In genomic region chr18:12823892-12824291, GRCh38 we compare ENCODE assay signal across 16 cellular contexts.
DNase-seq lines count a peak whose midpoint lies in the region; ATAC-seq and TF ChIP-seq lines count a peak whose summit lies in the region.
"Had no signal": no experiment of that assay in that cellular context is flagged by ENCODE, and none has a peak within 500 bp of the region (broad histone marks: within the 10 kb centered on the region; RNA-seq: fewer than 3 reads in every experiment).

No MANE protein-coding gene starts in this region.

- no peak overlapping the region for H3K4me3 ChIP-seq in neural progenitor cell
- H3K4me3 ChIP-seq: BLaER1, HAP-1 had no signal

- H3K4me2 ChIP-seq in neural progenitor cell = no peak overlapping the region
- H3K4me2 ChIP-seq: BLaER1 had no signal

- no peaks in the 10 kb centered on the region for H3K27me3 Mint-ChIP-seq in activated CD8-positive, alpha-beta T cell treated with anti-CD3 and anti-CD28 coated beads for 36 hours
- H3K27me3 Mint-ChIP-seq in activated CD8-positive, alpha-beta T cell treated with anti-CD3 and anti-CD28 coated beads, Interleukin-2, amount 10 ng/mL, durations not matched to agents 7 days and 5 days (ENCODE audit: low read depth) = no peaks in the 10 kb centered on the region
- H3K27me3 Mint-ChIP-seq in stimulated activated naive CD8-positive, alpha-beta T cell treated with anti-CD3 and anti-CD28 coated beads, Interleukin-15, Interleukin-2, amounts not matched to agents 100 ng/mL and 50 ng/mL, for 24 hours = no peaks in the 10 kb centered on the region
- H3K27me3 Mint-ChIP-seq in activated T-helper 2 cell treated with anti-CD3 and anti-CD28 coated beads, Interferon-gamma antibody, Interleukin-2, Interleukin-4, amounts not matched to agents 10 μg/mL and 5 μg/mL and 100 μg/mL, durations not matched to agents 14 hours and 24 hours and 36 hours (ENCODE audit: low read depth) = no peaks in the 10 kb centered on the region
- no peaks in the 10 kb centered on the region for H3K27me3 Mint-ChIP-seq in neural progenitor cell (ENCODE audit: insufficient read depth, low read depth)
- H3K27me3 Mint-ChIP-seq: CD4-positive, alpha-beta memory T cell had no signal

- POLR2A ChIA-PET in activated CD8-positive, alpha-beta T cell treated with anti-CD3 and anti-CD28 coated beads for 36 hours (lab: Charles Lee) = interaction anchor here (1.5 kb wide), 1 partner anchor 15 kb away, joined by 3 read pairs; no protein-coding TSS in a partner anchor
- POLR2A ChIA-PET in activated CD8-positive, alpha-beta T cell treated with anti-CD3 and anti-CD28 coated beads, Interleukin-2, amount 10 ng/mL, durations not matched to agents 7 days and 5 days (lab: Charles Lee) = no interaction called here

- CTCF ChIA-PET in activated CD8-positive, alpha-beta T cell treated with anti-CD3 and anti-CD28 coated beads for 36 hours (lab: Charles Lee) = interaction anchor here (1.0 to 1.8 kb wide), 4 partner anchors 9 to 70 kb away, joined by 3 to 5 read pairs (median 4); no protein-coding TSS in a partner anchor
- CTCF ChIA-PET in activated CD8-positive, alpha-beta T cell treated with anti-CD3 and anti-CD28 coated beads, Interleukin-2, amount 10 ng/mL, durations not matched to agents 7 days and 5 days (lab: Charles Lee) = interaction anchor here (1.0 to 1.7 kb wide), 2 partner anchors 97 to 111 kb away, joined by 3 to 4 read pairs; no protein-coding TSS in a partner anchor

- no peak overlapping the region for H3K9ac ChIP-seq in neural progenitor cell
- H3K9ac ChIP-seq: BLaER1 had no signal

- no peak for TF ChIP-seq CTCF in activated CD8-positive, alpha-beta T cell treated with anti-CD3 and anti-CD28 coated beads for 36 hours (IDR thresholded peaks at IDR 0.05)
- no peak for TF ChIP-seq CTCF in neural progenitor cell (IDR thresholded peaks at IDR 0.05)

- peaks cover 5% of the 10 kb centered on the region for H3K9me3 Mint-ChIP-seq in activated CD8-positive, alpha-beta T cell treated with anti-CD3 and anti-CD28 coated beads for 36 hours
- peaks cover 12% of the 10 kb centered on the region for H3K9me3 Mint-ChIP-seq in activated CD8-positive, alpha-beta T cell treated with anti-CD3 and anti-CD28 coated beads, Interleukin-2, amount 10 ng/mL, durations not matched to agents 7 days and 5 days (ENCODE audit: insufficient read depth)
- H3K9me3 Mint-ChIP-seq in stimulated activated naive CD8-positive, alpha-beta T cell treated with anti-CD3 and anti-CD28 coated beads, Interleukin-15, Interleukin-2, amounts not matched to agents 100 ng/mL and 50 ng/mL, for 24 hours = peaks cover 5% of the 10 kb centered on the region
- H3K9me3 Mint-ChIP-seq in activated T-helper 2 cell treated with anti-CD3 and anti-CD28 coated beads, Interferon-gamma antibody, Interleukin-2, Interleukin-4, amounts not matched to agents 10 μg/mL and 5 μg/mL and 100 μg/mL, durations not matched to agents 14 hours and 24 hours and 36 hours = peaks cover 12% of the 10 kb centered on the region
- H3K9me3 Mint-ChIP-seq in neural progenitor cell = peaks cover 8% of the 10 kb centered on the region

- peaks cover 3% of the 10 kb centered on the region for H3K79me2 ChIP-seq in neural progenitor cell (ENCODE audit: low read depth)

- H3K9me3 ChIP-seq in neural progenitor cell (ENCODE audit: low read depth) = peaks cover 6% of the 10 kb centered on the region

- peaks cover 31% of the 10 kb centered on the region for H3K4me1 Mint-ChIP-seq in activated CD8-positive, alpha-beta T cell treated with anti-CD3 and anti-CD28 coated beads for 36 hours (ENCODE audit: low read depth)
- H3K4me1 Mint-ChIP-seq in activated CD8-positive, alpha-beta T cell treated with anti-CD3 and anti-CD28 coated beads, Interleukin-2, amount 10 ng/mL, durations not matched to agents 7 days and 5 days (ENCODE audit: low read depth) = peaks cover 25% of the 10 kb centered on the region
- H3K4me1 Mint-ChIP-seq in stimulated activated naive CD8-positive, alpha-beta T cell treated with anti-CD3 and anti-CD28 coated beads, Interleukin-15, Interleukin-2, amounts not matched to agents 100 ng/mL and 50 ng/mL, for 24 hours (ENCODE audit: low read depth) = peaks cover 34% of the 10 kb centered on the region
- H3K4me1 Mint-ChIP-seq in activated T-helper 2 cell treated with anti-CD3 and anti-CD28 coated beads, Interferon-gamma antibody, Interleukin-2, Interleukin-4, amounts not matched to agents 10 μg/mL and 5 μg/mL and 100 μg/mL, durations not matched to agents 14 hours and 24 hours and 36 hours (ENCODE audit: low read depth) = peaks cover 38% of the 10 kb centered on the region
- peaks cover 10% of the 10 kb centered on the region for H3K4me1 Mint-ChIP-seq in neural progenitor cell
- H3K4me1 Mint-ChIP-seq: CD14-positive monocyte had no signal

- peaks cover 11% of the 10 kb centered on the region for H3K36me3 ChIP-seq in neural progenitor cell

- no peak overlapping the region for H3K27ac ChIP-seq in neural progenitor cell
- H3K27ac ChIP-seq: 22Rv1, BLaER1 had no signal

- H3K27ac Mint-ChIP-seq in activated CD8-positive, alpha-beta T cell treated with anti-CD3 and anti-CD28 coated beads for 36 hours = peak overlapping the region; percentile 7
- no peak overlapping the region for H3K27ac Mint-ChIP-seq in activated CD8-positive, alpha-beta T cell treated with anti-CD3 and anti-CD28 coated beads, Interleukin-2, amount 10 ng/mL, durations not matched to agents 7 days and 5 days
- peak overlapping the region; percentile 56 for H3K27ac Mint-ChIP-seq in stimulated activated naive CD8-positive, alpha-beta T cell treated with anti-CD3 and anti-CD28 coated beads, Interleukin-15, Interleukin-2, amounts not matched to agents 100 ng/mL and 50 ng/mL, for 24 hours
- peak overlapping the region; percentile 38 for H3K27ac Mint-ChIP-seq in activated T-helper 2 cell treated with anti-CD3 and anti-CD28 coated beads, Interferon-gamma antibody, Interleukin-2, Interleukin-4, amounts not matched to agents 10 μg/mL and 5 μg/mL and 100 μg/mL, durations not matched to agents 14 hours and 24 hours and 36 hours
- no peak overlapping the region for H3K27ac Mint-ChIP-seq in neural progenitor cell
- H3K27ac Mint-ChIP-seq: CD4-positive, alpha-beta memory T cell had no signal

- H3K4me3 Mint-ChIP-seq in activated CD8-positive, alpha-beta T cell treated with anti-CD3 and anti-CD28 coated beads for 36 hours = no peak overlapping the region
- H3K4me3 Mint-ChIP-seq in activated CD8-positive, alpha-beta T cell treated with anti-CD3 and anti-CD28 coated beads, Interleukin-2, amount 10 ng/mL, durations not matched to agents 7 days and 5 days = no peak overlapping the region
- no peak overlapping the region for H3K4me3 Mint-ChIP-seq in stimulated activated naive CD8-positive, alpha-beta T cell treated with anti-CD3 and anti-CD28 coated beads, Interleukin-15, Interleukin-2, amounts not matched to agents 100 ng/mL and 50 ng/mL, for 24 hours
- H3K4me3 Mint-ChIP-seq in activated T-helper 2 cell treated with anti-CD3 and anti-CD28 coated beads, Interferon-gamma antibody, Interleukin-2, Interleukin-4, amounts not matched to agents 10 μg/mL and 5 μg/mL and 100 μg/mL, durations not matched to agents 14 hours and 24 hours and 36 hours (ENCODE audit: low read depth) = no peak overlapping the region
- H3K4me3 Mint-ChIP-seq in neural progenitor cell = no peak overlapping the region
- H3K4me3 Mint-ChIP-seq: CD14-positive monocyte; CD4-positive, alpha-beta memory T cell had no signal

- ATAC-seq in activated CD8-positive, alpha-beta T cell treated with anti-CD3 and anti-CD28 coated beads for 36 hours = no peak
- no peak for ATAC-seq in activated CD8-positive, alpha-beta T cell treated with anti-CD3 and anti-CD28 coated beads, Interleukin-2, amount 10 ng/mL, durations not matched to agents 7 days and 5 days
- ATAC-seq in stimulated activated naive CD8-positive, alpha-beta T cell treated with anti-CD3 and anti-CD28 coated beads, Interleukin-15, Interleukin-2, amounts not matched to agents 100 U/mL and 50 U/mL, for 24 hours = no peak
- ATAC-seq in GM19035 (IDR thresholded peaks at IDR 0.05; ENCODE audit: unreplicated experiment) = no peak

- DNase-seq in activated CD8-positive, alpha-beta T cell treated with anti-CD3 and anti-CD28 coated beads for 36 hours = no peak
- DNase-seq in activated CD8-positive, alpha-beta T cell treated with anti-CD3 and anti-CD28 coated beads, Interleukin-2, amount 10 ng/mL, durations not matched to agents 7 days and 5 days = no peak
- DNase-seq in stimulated activated naive CD8-positive, alpha-beta T cell treated with anti-CD3 and anti-CD28 coated beads, Interleukin-15, Interleukin-2, amounts not matched to agents 100 U/mL and 50 U/mL, for 24 hours = no peak
- no peak for DNase-seq in activated T-helper 2 cell treated with anti-CD3 and anti-CD28 coated beads, Interferon-gamma antibody, Interleukin-2, Interleukin-4, amounts not matched to agents 10 μg/mL and 5 μg/mL and 100 μg/mL, durations not matched to agents 14 hours and 24 hours and 36 hours (ENCODE audit: low spot score)
- no peak for DNase-seq in neural progenitor cell (ENCODE audit: low spot score)
- DNase-seq in stimulated activated CD4-positive, alpha-beta T cell treated with anti-CD3 and anti-CD28 coated beads, Interleukin-4, amount 100 ng/mL, for 24 hours = no peak
- DNase-seq: CD4-positive, alpha-beta memory T cell; DMS153; DMS79; GDM1 had no signal

- H4K20me1 ChIP-seq in neural progenitor cell (ENCODE audit: low read depth) = no peaks in the 10 kb centered on the region
- H4K20me1 ChIP-seq: BLaER1 had no signal

- H2AFZ ChIP-seq in neural progenitor cell (replicated peaks) = no peak overlapping the region

- no peaks in the 10 kb centered on the region for H3F3A ChIP-seq in neural progenitor cell (ENCODE audit: low read depth)

- intact Hi-C loops in activated CD8-positive, alpha-beta T cell treated with anti-CD3 and anti-CD28 coated beads for 36 hours (cut with micrococcal nuclease) = no loop called here
- intact Hi-C loops in activated T-helper 2 cell treated with anti-CD3 and anti-CD28 coated beads, Interferon-gamma antibody, Interleukin-2, Interleukin-4, amounts not matched to agents 10 μg/mL and 5 μg/mL and 100 μg/mL, durations not matched to agents 14 hours and 24 hours and 36 hours (cut with micrococcal nuclease) = no loop called here

- H3K4me1 ChIP-seq in neural progenitor cell = peaks cover 6% of the 10 kb centered on the region
- H3K4me1 ChIP-seq: HAP-1 had no signal

- peaks cover 42% of the 10 kb centered on the region for H3K36me3 Mint-ChIP-seq in activated CD8-positive, alpha-beta T cell treated with anti-CD3 and anti-CD28 coated beads for 36 hours (ENCODE audit: low read depth)
- peaks cover 59% of the 10 kb centered on the region for H3K36me3 Mint-ChIP-seq in activated CD8-positive, alpha-beta T cell treated with anti-CD3 and anti-CD28 coated beads, Interleukin-2, amount 10 ng/mL, durations not matched to agents 7 days and 5 days (ENCODE audit: low read depth)
- peaks cover 49% of the 10 kb centered on the region for H3K36me3 Mint-ChIP-seq in stimulated activated naive CD8-positive, alpha-beta T cell treated with anti-CD3 and anti-CD28 coated beads, Interleukin-15, Interleukin-2, amounts not matched to agents 100 ng/mL and 50 ng/mL, for 24 hours (ENCODE audit: low read depth)
- H3K36me3 Mint-ChIP-seq in activated T-helper 2 cell treated with anti-CD3 and anti-CD28 coated beads, Interferon-gamma antibody, Interleukin-2, Interleukin-4, amounts not matched to agents 10 μg/mL and 5 μg/mL and 100 μg/mL, durations not matched to agents 14 hours and 24 hours and 36 hours (ENCODE audit: low read depth) = peaks cover 74% of the 10 kb centered on the region
- H3K36me3 Mint-ChIP-seq in neural progenitor cell = peaks cover 18% of the 10 kb centered on the region

- H3K27me3 ChIP-seq in neural progenitor cell = no peaks in the 10 kb centered on the region
- H3K27me3 ChIP-seq: BLaER1 had no signal

Comparison
In these comparisons a context has a peak if more than half of its experiments do, and no peak if none do; other contexts are left out.
1. H3K27ac Mint-ChIP-seq: peak in activated CD8-positive, alpha-beta T cell treated with anti-CD3 and anti-CD28 coated beads for 36 hours (single experiment), stimulated activated naive CD8-positive, alpha-beta T cell treated with anti-CD3 and anti-CD28 coated beads, Interleukin-15, Interleukin-2, amounts not matched to agents 100 ng/mL and 50 ng/mL, for 24 hours (single experiment) and activated T-helper 2 cell treated with anti-CD3 and anti-CD28 coated beads, Interferon-gamma antibody, Interleukin-2, Interleukin-4, amounts not matched to agents 10 μg/mL and 5 μg/mL and 100 μg/mL, durations not matched to agents 14 hours and 24 hours and 36 hours (single experiment); none in activated CD8-positive, alpha-beta T cell treated with anti-CD3 and anti-CD28 coated beads, Interleukin-2, amount 10 ng/mL, durations not matched to agents 7 days and 5 days (single experiment) and neural progenitor cell (single experiment).